Comparison of ENCODE assay signal across 8 cellular contexts in the genomic region with DNA sequence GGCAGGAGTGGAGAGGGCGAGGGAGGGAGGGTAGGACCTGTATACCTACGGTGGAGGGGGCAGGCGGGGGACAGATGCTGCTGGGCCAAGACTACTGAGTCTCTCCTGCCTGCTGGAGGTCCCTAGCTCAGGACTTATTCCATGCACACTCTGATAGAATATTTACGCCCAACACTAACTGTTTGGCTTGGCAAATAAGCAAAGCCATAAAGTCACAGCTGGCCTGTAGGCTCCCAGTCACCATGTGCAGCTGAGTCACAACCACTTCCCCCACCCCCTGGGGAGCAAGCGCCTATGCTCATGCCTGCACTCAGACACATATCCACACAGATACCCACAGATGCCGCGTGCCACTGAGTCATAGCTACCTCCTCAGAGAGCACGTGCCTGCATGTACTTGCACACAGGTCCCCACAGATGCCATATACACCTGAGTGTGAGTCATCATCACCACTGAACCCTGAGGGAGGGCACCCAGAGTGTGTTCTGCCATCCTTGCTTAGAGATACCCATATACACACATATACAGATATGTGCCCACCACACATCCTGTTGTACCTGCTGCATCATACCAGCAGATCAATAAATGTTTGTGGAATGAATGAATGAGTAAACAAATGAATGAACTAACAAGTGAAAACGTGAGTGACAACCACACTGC.
DNase-seq lines count a peak whose midpoint lies in the region; ATAC-seq and TF ChIP-seq lines count a peak whose summit lies in the region.

No MANE protein-coding gene starts in this region.

- peak; percentile 99 for DNase-seq in COLO829 (ENCODE audit: low spot score)
- peak; percentile 100 for DNase-seq in LHCN-M2 (ENCODE audit: low read depth)
- DNase-seq in T-helper 22 cell (ENCODE audit: low read depth), result peak; percentile 85
- DNase-seq in astrocyte of the cerebellum (ENCODE audit: low read depth), result peak; percentile 96
- DNase-seq in hepatocyte (ENCODE audit: low spot score), result peak; percentile 92
- DNase-seq in stimulated activated CD4-positive, alpha-beta T cell treated with anti-CD3 and anti-CD28 coated beads, Interleukin-12 subunit alpha, Interleukin-12 subunit beta, amount 100 ng/mL, for 4 hours, result peak; percentile 87

- H2AFZ ChIP-seq in hepatocyte, result no peak overlapping the region

- H3K36me3 ChIP-seq in hepatocyte (replicated peaks; ENCODE audit: insufficient read depth, low read depth), result no peaks in the 10 kb centered on the region

- H3K4me1 ChIP-seq in hepatocyte (ENCODE audit: insufficient read depth), result peaks cover 20% of the 10 kb centered on the region

- H3K27me3 ChIP-seq in hepatocyte, result no peaks in the 10 kb centered on the region

- ATAC-seq in GM21576 (IDR thresholded peaks at IDR 0.05; ENCODE audit: unreplicated experiment) (peak; percentile 41), GM21526 (IDR thresholded peaks at IDR 0.05; ENCODE audit: low FRiP score, unreplicated experiment) (no peak)

- in situ Hi-C loops in astrocyte of the cerebellum (cut with HindIII; ENCODE audit: low sequenced_read_pairs), result no loop called here

- H3K9me3 ChIP-seq in hepatocyte (ENCODE audit: low read depth), result no peaks in the 10 kb centered on the region

- peak overlapping the region; percentile 96 for H3K27ac ChIP-seq in hepatocyte

- H4K20me1 ChIP-seq in hepatocyte (ENCODE audit: insufficient read depth, poor library complexity, severe bottlenecking), result no peaks in the 10 kb centered on the region

- no peak for TF ChIP-seq CTCF in astrocyte of the cerebellum (IDR thresholded peaks at IDR 0.05; ENCODE audit: low read depth, low read length, missing control alignments)
- no peak for TF ChIP-seq CTCF in hepatocyte (IDR thresholded peaks at IDR 0.05; ENCODE audit: poor library complexity)

- peak overlapping the region; percentile 100 for H3K4me2 ChIP-seq in hepatocyte

- peaks cover 8% of the 10 kb centered on the region for H3K79me2 ChIP-seq in hepatocyte

- no peak overlapping the region for H3K4me3 ChIP-seq in astrocyte of the cerebellum (ENCODE audit: low read depth, low read length)
- H3K4me3 ChIP-seq in hepatocyte, result no peak overlapping the region

- 59% methylated on average over 9 of the region's 9 CpGs for WGBS in hepatocyte (ENCODE audit: low lambda C conversion rate, missing lambda C conversion rate)

- no peaks in the 10 kb centered on the region for H3K9me2 ChIP-seq in hepatocyte (replicated peaks; ENCODE audit: insufficient read depth)
